ENCODE assay signal across 16 cellular contexts in the genomic region with DNA sequence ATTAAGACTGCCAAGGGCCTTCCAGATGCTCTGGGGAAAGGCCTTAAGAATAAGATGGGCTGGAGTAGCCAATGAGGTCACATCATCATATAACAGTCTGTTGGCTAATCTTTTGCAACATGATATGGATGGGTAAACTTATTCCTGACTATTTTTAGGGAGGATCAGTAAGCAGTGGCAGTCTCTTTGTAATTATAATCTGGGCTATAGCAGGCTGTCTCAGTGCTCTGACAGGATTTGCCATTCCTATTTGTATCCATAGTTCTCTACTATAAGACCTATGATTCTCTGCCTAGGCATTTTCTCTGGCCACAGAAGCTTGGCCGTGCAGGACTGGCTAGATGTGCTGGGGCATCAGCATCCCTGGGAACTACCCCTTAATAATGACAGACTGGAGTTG. TPM values are rescaled to one million over a fixed set of nuclear protein-coding genes. Genes with fewer than 3 reads are reported as not detected.
"Had no signal": no experiment of that assay in that cellular context is flagged by ENCODE, and none has a peak within 500 bp of the region (broad histone marks: within the 10 kb centered on the region; RNA-seq: fewer than 3 reads in every experiment).

No MANE protein-coding gene starts in this region.

- H3K4me1 Mint-ChIP-seq: IgD-negative memory B cell had no signal

- H3K4me3 Mint-ChIP-seq: IgD-negative memory B cell had no signal

- ATAC-seq: K562 had no signal

- DNase-seq: Kasumi-1, MM.1S, NCI-H1092 treated with DMSO at 0.1 percent for 48 hours, NCI-H1436, NCI-H187, NCI-H2029, NCI-H2081 treated with DMSO at 0.1 percent for 48 hours, NCI-H2227 treated with DMSO at 0.1 percent for 48 hours, NCI-H526, Right ventricle myocardium superior, RPMI8226, SIG-M5 had no signal

- H3K9me3 Mint-ChIP-seq: IgD-negative memory B cell had no signal

- H3K36me3 Mint-ChIP-seq: IgD-negative memory B cell had no signal

- H3K27ac Mint-ChIP-seq: IgD-negative memory B cell had no signal

RNA-seq across cellular contexts. Expression of a gene that starts 16.0 kb away (rescaled TPM):
- total RNA-seq: K562, M059J, Right ventricle myocardium superior, SJSA1 had no signal
- polyA plus RNA-seq: K562 had no signal

RNA-seq across cellular contexts. Expression of a gene that starts 57.4 kb away (rescaled TPM):
- total RNA-seq: K562 had no signal
- polyA plus RNA-seq: K562 had no signal
